Comparison of ENCODE assay signal across 18 cellular contexts in genomic region chr12:93539821-93540220, GRCh38. TPM values are rescaled to one million over a fixed set of nuclear protein-coding genes. Genes with fewer than 3 reads are reported as not detected.
DNase-seq lines count a peak whose midpoint lies in the region; ATAC-seq and TF ChIP-seq lines count a peak whose summit lies in the region.
"Had no signal": no experiment of that assay in that cellular context is flagged by ENCODE, and none has a peak within 500 bp of the region (broad histone marks: within the 10 kb centered on the region; RNA-seq: fewer than 3 reads in every experiment).

No MANE protein-coding gene starts in this region.

- no peak for TF ChIP-seq POLR2A in heart left ventricle (IDR thresholded peaks at IDR 0.05)
- TF ChIP-seq POLR2A in prostate gland (IDR thresholded peaks at IDR 0.05): no peak

- H3K4me3 Mint-ChIP-seq in activated T-helper 1 cell treated with anti-CD3 and anti-CD28 coated beads, Interleukin-12 subunit alpha, Interleukin-12 subunit beta, Interleukin-2, Interleukin-4 antibody, amounts not matched to agents 30 ng/mL and 10 ng/mL and 1 ng/mL, durations not matched to agents 14 hours and 24 hours and 36 hours: peak overlapping the region; percentile 17
- peak overlapping the region in 1 of 5 donors; percentile 16 for H3K4me3 Mint-ChIP-seq in immature natural killer cell
- H3K4me3 Mint-ChIP-seq: CD4-positive, alpha-beta T cell; H9 had no signal

- WGBS in heart left ventricle, 4 donors: 94 to 96% (median 95%) methylated on average over 4 of the region's 4 CpGs
- 97% methylated on average over 4 of the region's 4 CpGs for WGBS in prostate gland

- H3K4me3 ChIP-seq in left ventricle myocardium inferior (no peak overlapping the region), heart left ventricle (no peak overlapping the region), prostate gland (no peak overlapping the region)
- H3K4me3 ChIP-seq: A549; BLaER1 treated with 17β-estradiol and CSF1 and Interleukin-3, amounts not matched to agents 10 nM and 100 nM had no signal

- peaks cover 21% of the 10 kb centered on the region for H3K36me3 Mint-ChIP-seq in activated T-helper 1 cell treated with anti-CD3 and anti-CD28 coated beads, Interleukin-12 subunit alpha, Interleukin-12 subunit beta, Interleukin-2, Interleukin-4 antibody, amounts not matched to agents 30 ng/mL and 10 ng/mL and 1 ng/mL, durations not matched to agents 14 hours and 24 hours and 36 hours (ENCODE audit: low read depth)
- peaks cover 9 to 16% (median 11%) of the 10 kb centered on the region in 3 donors for H3K36me3 Mint-ChIP-seq in immature natural killer cell

- H3K27ac Mint-ChIP-seq in activated T-helper 1 cell treated with anti-CD3 and anti-CD28 coated beads, Interleukin-12 subunit alpha, Interleukin-12 subunit beta, Interleukin-2, Interleukin-4 antibody, amounts not matched to agents 30 ng/mL and 10 ng/mL and 1 ng/mL, durations not matched to agents 14 hours and 24 hours and 36 hours: no peak overlapping the region
- peak overlapping the region in 5 of 6 donors; percentile 12 to 96 (median 65) for H3K27ac Mint-ChIP-seq in immature natural killer cell
- H3K27ac Mint-ChIP-seq: CD4-positive, alpha-beta T cell; H9 had no signal

- H3K9me3 ChIP-seq in left ventricle myocardium inferior (replicated peaks) (no peaks in the 10 kb centered on the region), heart left ventricle (no peaks in the 10 kb centered on the region), prostate gland (no peaks in the 10 kb centered on the region)
- H3K9me3 ChIP-seq: A549 had no signal

- H3K36me3 ChIP-seq in left ventricle myocardium inferior: peaks cover 15% of the 10 kb centered on the region
- peaks cover 0 to 20% (median 3%) of the 10 kb centered on the region in 9 donors for H3K36me3 ChIP-seq in heart left ventricle
- H3K36me3 ChIP-seq in prostate gland: no peaks in the 10 kb centered on the region
- H3K36me3 ChIP-seq: BLaER1 treated with 17β-estradiol and CSF1 and Interleukin-3, amounts not matched to agents 10 nM and 100 nM had no signal

- H3K9me3 Mint-ChIP-seq in activated T-helper 1 cell treated with anti-CD3 and anti-CD28 coated beads, Interleukin-12 subunit alpha, Interleukin-12 subunit beta, Interleukin-2, Interleukin-4 antibody, amounts not matched to agents 30 ng/mL and 10 ng/mL and 1 ng/mL, durations not matched to agents 14 hours and 24 hours and 36 hours: peaks cover 4% of the 10 kb centered on the region
- no peaks in the 10 kb centered on the region for H3K9me3 Mint-ChIP-seq in immature natural killer cell
- H3K9me3 Mint-ChIP-seq: CD4-positive, alpha-beta T cell; H9 had no signal

- peaks cover 54% of the 10 kb centered on the region for H3K4me1 Mint-ChIP-seq in activated T-helper 1 cell treated with anti-CD3 and anti-CD28 coated beads, Interleukin-12 subunit alpha, Interleukin-12 subunit beta, Interleukin-2, Interleukin-4 antibody, amounts not matched to agents 30 ng/mL and 10 ng/mL and 1 ng/mL, durations not matched to agents 14 hours and 24 hours and 36 hours (ENCODE audit: low read depth)
- peaks cover 46 to 50% of the 10 kb centered on the region in 2 donors for H3K4me1 Mint-ChIP-seq in immature natural killer cell

- DNase-seq in left ventricle myocardium inferior (no peak), heart left ventricle (no peak), immature natural killer cell (no peak), prostate gland (ENCODE audit: low spot score) (no peak), superior temporal gyrus (ENCODE audit: extremely low spot score) (no peak), dedifferentiated amniotic fluid mesenchymal stem cell (ENCODE audit: extremely low spot score) (no peak)
- no peak for DNase-seq in activated T-helper 1 cell treated with anti-CD3 and anti-CD28 coated beads, Interleukin-12 subunit alpha, Interleukin-12 subunit beta, Interleukin-2, Interleukin-4 antibody, amounts not matched to agents 30 ng/mL and 10 ng/mL and 1 ng/mL, durations not matched to agents 14 hours and 24 hours and 36 hours (ENCODE audit: low spot score)
- DNase-seq in effector CD4-positive, alpha-beta T cell: no peak
- DNase-seq: AML-193; Calu3; CD4-positive, alpha-beta T cell; DMS79 treated with DMSO at 0.1 percent for 48 hours; EL; GOT3; H9; IMR-90 had no signal

- no peaks in the 10 kb centered on the region for H3K27me3 Mint-ChIP-seq in activated T-helper 1 cell treated with anti-CD3 and anti-CD28 coated beads, Interleukin-12 subunit alpha, Interleukin-12 subunit beta, Interleukin-2, Interleukin-4 antibody, amounts not matched to agents 30 ng/mL and 10 ng/mL and 1 ng/mL, durations not matched to agents 14 hours and 24 hours and 36 hours (ENCODE audit: insufficient read depth)
- H3K27me3 Mint-ChIP-seq in immature natural killer cell (ENCODE audit: low read depth in 3 of 3): peaks cover 0 to 2% (median 0%) of the 10 kb centered on the region in 3 donors
- H3K27me3 Mint-ChIP-seq: CD4-positive, alpha-beta T cell had no signal

- peak overlapping the region; percentile 17 for H3K27ac ChIP-seq in left ventricle myocardium inferior (replicated peaks)
- H3K27ac ChIP-seq in heart left ventricle: peak overlapping the region in 2 of 12 donors; percentile 11 to 62
- H3K27ac ChIP-seq in prostate gland: peak overlapping the region; percentile 77 to 83
- H3K27ac ChIP-seq: A549; BLaER1 treated with 17β-estradiol and CSF1 and Interleukin-3, amounts not matched to agents 10 nM and 100 nM had no signal

- no peak for TF ChIP-seq CTCF in left ventricle myocardium inferior (IDR thresholded peaks at IDR 0.05; ENCODE audit: borderline replicate concordance)
- no peak for TF ChIP-seq CTCF in heart left ventricle (IDR thresholded peaks at IDR 0.05)
- TF ChIP-seq CTCF in prostate gland (IDR thresholded peaks at IDR 0.05): no peak

- H3K27me3 ChIP-seq in left ventricle myocardium inferior (ENCODE audit: low read depth) (no peaks in the 10 kb centered on the region), heart left ventricle (no peaks in the 10 kb centered on the region), prostate gland (replicated peaks; ENCODE audit: insufficient read depth) (no peaks in the 10 kb centered on the region)
- H3K27me3 ChIP-seq: BLaER1 treated with 17β-estradiol and CSF1 and Interleukin-3, amounts not matched to agents 10 nM and 100 nM had no signal

- intact Hi-C loops in left ventricle myocardium inferior (cut with micrococcal nuclease): no loop called here
- intact Hi-C loops in heart left ventricle (cut with DNase I): no loop called here
- intact Hi-C loops in activated T-helper 1 cell treated with anti-CD3 and anti-CD28 coated beads, Interleukin-12 subunit alpha, Interleukin-12 subunit beta, Interleukin-2, Interleukin-4 antibody, amounts not matched to agents 30 ng/mL and 10 ng/mL and 1 ng/mL, durations not matched to agents 14 hours and 24 hours and 36 hours (cut with micrococcal nuclease): no loop called here
- intact Hi-C loops in prostate gland (cut with DNase I): no loop called here

- H3K4me1 ChIP-seq in left ventricle myocardium inferior: peaks cover 19% of the 10 kb centered on the region
- peaks cover 0 to 33% (median 10%) of the 10 kb centered on the region in 12 donors for H3K4me1 ChIP-seq in heart left ventricle
- H3K4me1 ChIP-seq in prostate gland (replicated peaks): peaks cover 15% of the 10 kb centered on the region
- H3K4me1 ChIP-seq: A549 had no signal

- ATAC-seq in heart left ventricle: no peak
- ATAC-seq: A549 had no signal

RNA-seq across cellular contexts. Expression of gene SOCS2, which starts 32.7 kb away (rescaled TPM):
- 16.6 TPM for total RNA-seq in left ventricle myocardium inferior
- 10 to 100 TPM in 8 of 9 donors, 1 to 10 TPM in 1; 9.2 to 46.5 (median 19.2) TPM for total RNA-seq in heart left ventricle
- polyA plus RNA-seq in heart left ventricle: 10 to 100 TPM; 11.2 to 14.0 TPM
- total RNA-seq in activated T-helper 1 cell treated with anti-CD3 and anti-CD28 coated beads, Interleukin-12 subunit alpha, Interleukin-12 subunit beta, Interleukin-2, Interleukin-4 antibody, amounts not matched to agents 30 ng/mL and 10 ng/mL and 1 ng/mL, durations not matched to agents 14 hours and 24 hours and 36 hours: 28.2 and 28.8 TPM in 2 replicates
- 10 to 100 TPM; 20.2 to 28.8 (median 25.9) TPM for polyA plus RNA-seq in immature natural killer cell
- 100 to 1,000 TPM; 125 to 273 TPM for total RNA-seq in prostate gland
